Comparison of ENCODE assay signal across 2 cellular contexts in the genomic region with DNA sequence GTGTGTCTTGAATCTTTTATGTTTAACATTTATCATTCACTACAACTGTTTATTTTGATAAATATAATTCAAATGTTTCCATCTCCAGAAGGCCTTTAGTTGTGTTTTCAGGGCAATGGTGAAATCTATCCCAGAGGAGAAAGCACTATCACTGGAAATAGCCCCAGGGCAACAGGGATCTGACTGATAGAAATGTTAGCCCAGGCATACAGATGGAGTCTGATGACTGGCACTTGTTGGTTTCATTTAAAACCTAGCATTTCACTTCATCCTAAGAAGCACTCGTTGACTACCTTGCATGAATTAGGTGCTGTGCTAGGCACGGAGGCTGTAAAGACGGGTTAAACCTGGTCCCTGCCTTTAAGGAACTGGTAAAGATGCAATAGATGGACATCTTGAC.
A peak's percentile ranks its signal among the peaks of the same experiment; 100 is the strongest.
TF ChIP-seq lines count a peak whose summit lies in the region.

No MANE protein-coding gene starts in this region.

TF ChIP-seq in SK-N-SH, 30 proteins besides CTCF, POLR2A, EP300 and RAD21 (continued from another document):
- TF ChIP-seq, protein P1, sequence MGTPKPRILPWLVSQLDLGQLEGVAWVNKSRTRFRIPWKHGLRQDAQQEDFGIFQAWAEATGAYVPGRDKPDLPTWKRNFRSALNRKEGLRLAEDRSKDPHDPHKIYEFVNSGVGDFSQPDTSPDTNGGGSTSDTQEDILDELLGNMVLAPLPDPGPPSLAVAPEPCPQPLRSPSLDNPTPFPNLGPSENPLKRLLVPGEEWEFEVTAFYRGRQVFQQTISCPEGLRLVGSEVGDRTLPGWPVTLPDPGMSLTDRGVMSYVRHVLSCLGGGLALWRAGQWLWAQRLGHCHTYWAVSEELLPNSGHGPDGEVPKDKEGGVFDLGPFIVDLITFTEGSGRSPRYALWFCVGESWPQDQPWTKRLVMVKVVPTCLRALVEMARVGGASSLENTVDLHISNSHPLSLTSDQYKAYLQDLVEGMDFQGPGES (IDR thresholded peaks at IDR 0.05; ENCODE audit: low read depth, low read length) = no peak
- TF ChIP-seq FOXJ3 (CRISPR knock-in tag; IDR thresholded peaks at IDR 0.05) (no peak), FOXM1 (IDR thresholded peaks at IDR 0.05; ENCODE audit: low read depth) (no peak), SIN3A (IDR thresholded peaks at IDR 0.05; ENCODE audit: borderline replicate concordance, low read depth, low read length) (no peak), MXI1 (IDR thresholded peaks at IDR 0.05; ENCODE audit: low read depth, low read length) (no peak), YY1 (IDR thresholded peaks at IDR 0.05; ENCODE audit: low read depth) (no peak), SMC3 (IDR thresholded peaks at IDR 0.05; ENCODE audit: low read depth, low read length) (no peak), JUND (IDR thresholded peaks at IDR 0.05) (no peak)
- TF ChIP-seq, protein P2, sequence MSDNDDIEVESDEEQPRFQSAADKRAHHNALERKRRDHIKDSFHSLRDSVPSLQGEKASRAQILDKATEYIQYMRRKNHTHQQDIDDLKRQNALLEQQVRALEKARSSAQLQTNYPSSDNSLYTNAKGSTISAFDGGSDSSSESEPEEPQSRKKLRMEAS (IDR thresholded peaks at IDR 0.05; ENCODE audit: low read depth) = no peak
- TF ChIP-seq, protein P3, sequence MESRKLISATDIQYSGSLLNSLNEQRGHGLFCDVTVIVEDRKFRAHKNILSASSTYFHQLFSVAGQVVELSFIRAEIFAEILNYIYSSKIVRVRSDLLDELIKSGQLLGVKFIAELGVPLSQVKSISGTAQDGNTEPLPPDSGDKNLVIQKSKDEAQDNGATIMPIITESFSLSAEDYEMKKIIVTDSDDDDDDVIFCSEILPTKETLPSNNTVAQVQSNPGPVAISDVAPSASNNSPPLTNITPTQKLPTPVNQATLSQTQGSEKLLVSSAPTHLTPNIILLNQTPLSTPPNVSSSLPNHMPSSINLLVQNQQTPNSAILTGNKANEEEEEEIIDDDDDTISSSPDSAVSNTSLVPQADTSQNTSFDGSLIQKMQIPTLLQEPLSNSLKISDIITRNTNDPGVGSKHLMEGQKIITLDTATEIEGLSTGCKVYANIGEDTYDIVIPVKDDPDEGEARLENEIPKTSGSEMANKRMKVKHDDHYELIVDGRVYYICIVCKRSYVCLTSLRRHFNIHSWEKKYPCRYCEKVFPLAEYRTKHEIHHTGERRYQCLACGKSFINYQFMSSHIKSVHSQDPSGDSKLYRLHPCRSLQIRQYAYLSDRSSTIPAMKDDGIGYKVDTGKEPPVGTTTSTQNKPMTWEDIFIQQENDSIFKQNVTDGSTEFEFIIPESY (IDR thresholded peaks at IDR 0.05; ENCODE audit: borderline replicate concordance, low read depth) = no peak

TF ChIP-seq in HEK293, 187 proteins besides CTCF, POLR2A, EP300 and RAD21:
- 0 out of 2 replicates have a peak, but pooled peaks have one; percentile 15 for TF ChIP-seq PRDM6 (tag by site-specific recombination; IDR thresholded peaks at IDR 0.05)
- 0 out of 2 replicates have a peak, but pooled peaks have one; percentile 24 for TF ChIP-seq SCRT2 (tag by site-specific recombination; IDR thresholded peaks at IDR 0.05)
- no peak for TF ChIP-seq ZNF433 (tag by site-specific recombination; IDR thresholded peaks at IDR 0.05; ENCODE audit: low read depth)
- no peak for TF ChIP-seq ZNF449 (tag by site-specific recombination; IDR thresholded peaks at IDR 0.05)
